16 cellular contexts compared by ENCODE assay signal in genomic region chr12:53993397-53994267, GRCh38. TPM values are rescaled to one million over a fixed set of nuclear protein-coding genes. Genes with fewer than 3 reads are reported as not detected.
DNase-seq lines count a peak whose midpoint lies in the region; ATAC-seq and TF ChIP-seq lines count a peak whose summit lies in the region.
"Had no signal": no experiment of that assay in that cellular context is flagged by ENCODE, and none has a peak within 500 bp of the region (broad histone marks: within the 10 kb centered on the region; RNA-seq: fewer than 3 reads in every experiment).

No MANE protein-coding gene starts in this region.

- H3K27ac Mint-ChIP-seq in activated B cell treated with CpG ODN at 0.5 μM for 24 hours (peak overlapping the region; percentile 20), immature natural killer cell (no peak overlapping the region)
- no peak overlapping the region for H3K27ac Mint-ChIP-seq in stimulated activated memory B cell treated with anti-CD40 and anti-IgM and Interleukin-4, amounts not matched to agents 10 μg/mL and 1 μg/mL and 100 μg/mL, for 72 hours

- peak overlapping the region; percentile 29 for H3K4me3 Mint-ChIP-seq in activated T-cell treated with anti-CD3 and anti-CD28 coated beads, Interleukin-2, amount 50 U/mL, for 4 hours
- H3K4me3 Mint-ChIP-seq in activated B cell treated with CpG ODN at 0.5 μM for 24 hours (peak overlapping the region; percentile 35), immature natural killer cell (peak overlapping the region; percentile 18 to 66 (median 50))
- H3K4me3 Mint-ChIP-seq in stimulated activated memory B cell treated with anti-CD40 and anti-IgM and Interleukin-4, amounts not matched to agents 10 μg/mL and 1 μg/mL and 100 μg/mL, for 72 hours: peak overlapping the region; percentile 63

- no peaks in the 10 kb centered on the region for H3K36me3 Mint-ChIP-seq in activated T-cell treated with anti-CD3 and anti-CD28 coated beads, Interleukin-2, amount 50 U/mL, for 4 hours (ENCODE audit: insufficient read depth)
- H3K36me3 Mint-ChIP-seq in activated B cell treated with CpG ODN at 0.5 μM for 24 hours (ENCODE audit: low read depth) (peaks cover 1% of the 10 kb centered on the region), immature natural killer cell (peaks cover 0 to 4% (median 0%) of the 10 kb centered on the region in 3 donors)
- no peaks in the 10 kb centered on the region for H3K36me3 Mint-ChIP-seq in stimulated activated memory B cell treated with anti-CD40 and anti-IgM and Interleukin-4, amounts not matched to agents 10 μg/mL and 1 μg/mL and 100 μg/mL, for 72 hours

- POLR2A ChIA-PET in activated B cell treated with CpG ODN at 0.5 μM for 24 hours (lab: Charles Lee): no interaction called here

- H3K4me1 Mint-ChIP-seq in activated T-cell treated with anti-CD3 and anti-CD28 coated beads, Interleukin-2, amount 50 U/mL, for 4 hours (ENCODE audit: low read depth): peaks cover 48% of the 10 kb centered on the region
- H3K4me1 Mint-ChIP-seq in activated B cell treated with CpG ODN at 0.5 μM for 24 hours (peaks cover 39% of the 10 kb centered on the region), immature natural killer cell (peaks cover 42 to 57% of the 10 kb centered on the region in 2 donors)
- peaks cover 57% of the 10 kb centered on the region for H3K4me1 Mint-ChIP-seq in stimulated activated memory B cell treated with anti-CD40 and anti-IgM and Interleukin-4, amounts not matched to agents 10 μg/mL and 1 μg/mL and 100 μg/mL, for 72 hours

- no peak for TF ChIP-seq CTCF in activated B cell treated with CpG ODN at 0.5 μM for 24 hours (IDR thresholded peaks at IDR 0.05)

- peaks cover 95% of the 10 kb centered on the region for H3K27me3 Mint-ChIP-seq in activated T-cell treated with anti-CD3 and anti-CD28 coated beads, Interleukin-2, amount 50 U/mL, for 4 hours (ENCODE audit: low read depth)
- H3K27me3 Mint-ChIP-seq in activated B cell treated with CpG ODN at 0.5 μM for 24 hours (peaks cover 83% of the 10 kb centered on the region), immature natural killer cell (ENCODE audit: low read depth in 3 of 3) (peaks cover 57 to 83% (median 70%) of the 10 kb centered on the region in 3 donors)
- peaks cover 100% of the 10 kb centered on the region for H3K27me3 Mint-ChIP-seq in stimulated activated memory B cell treated with anti-CD40 and anti-IgM and Interleukin-4, amounts not matched to agents 10 μg/mL and 1 μg/mL and 100 μg/mL, for 72 hours

- in situ Hi-C loops in ACHN (cut with HindIII; ENCODE audit: low pct_ligation_motif_present, low pct_unique_long_range_greater_than_20kb, low sequenced_read_pairs): no loop called here

- intact Hi-C loops in activated B cell treated with CpG ODN at 0.5 μM for 24 hours (cut with micrococcal nuclease): loop anchor here (2.0 kb wide), 1 partner anchor 19 kb away; the partner anchor contains the start of gene HOTAIR

- no peak for DNase-seq in activated T-cell treated with anti-CD3 and anti-CD28 coated beads, Interleukin-2, amount 50 U/mL, for 4 hours
- DNase-seq in activated T-cell treated with anti-CD3 and anti-CD28 coated beads for 4 hours (no peak), activated B cell treated with CpG ODN at 0.5 μM for 24 hours (no peak), immature natural killer cell (no peak), ACHN (no peak), dedifferentiated amniotic fluid mesenchymal stem cell (ENCODE audit: extremely low spot score) (no peak)
- no peak for DNase-seq in stimulated activated CD8-positive, alpha-beta memory T cell treated with anti-CD3 and anti-CD28 coated beads, Interleukin-4, amount 100 ng/mL, for 48 hours
- DNase-seq: AML-193, GF-D8, midbrain, MV-4-11, NCI-H524 treated with DMSO at 0.1 percent for 48 hours, SIG-M5, sigmoid colon had no signal

- CTCF ChIA-PET in activated B cell treated with CpG ODN at 0.5 μM for 24 hours (lab: Charles Lee): interaction anchor here (0.7 kb wide), 1 partner anchor 208 kb away, joined by 3 read pairs; no protein-coding TSS in a partner anchor

- ATAC-seq in activated T-cell treated with anti-CD3 and anti-CD28 coated beads, Interleukin-2, amount 50 U/mL, for 4 hours: no peak
- no peak for ATAC-seq in activated B cell treated with CpG ODN at 0.5 μM for 24 hours (ENCODE audit: low read depth)
- no peak for ATAC-seq in stimulated activated memory B cell treated with anti-CD40 and anti-IgM and Interleukin-4, amounts not matched to agents 10 μg/mL and 1 μg/mL and 100 μg/mL, for 72 hours
- ATAC-seq: heart left ventricle had no signal

- no peaks in the 10 kb centered on the region for H3K9me3 Mint-ChIP-seq in activated T-cell treated with anti-CD3 and anti-CD28 coated beads, Interleukin-2, amount 50 U/mL, for 4 hours
- H3K9me3 Mint-ChIP-seq in activated B cell treated with CpG ODN at 0.5 μM for 24 hours: peaks cover 2% of the 10 kb centered on the region
- peaks cover 0 to 10% (median 0%) of the 10 kb centered on the region in 6 donors for H3K9me3 Mint-ChIP-seq in immature natural killer cell
- no peaks in the 10 kb centered on the region for H3K9me3 Mint-ChIP-seq in stimulated activated memory B cell treated with anti-CD40 and anti-IgM and Interleukin-4, amounts not matched to agents 10 μg/mL and 1 μg/mL and 100 μg/mL, for 72 hours

RNA-seq across cellular contexts. Expression of gene HOXC9, which starts 6.3 kb away (rescaled TPM):
- total RNA-seq in activated T-cell treated with anti-CD3 and anti-CD28 coated beads, Interleukin-2, amount 50 U/mL, for 4 hours: not detected
- total RNA-seq in activated B cell treated with CpG ODN at 0.5 μM for 24 hours: not detected in 2 replicates
- not detected for polyA plus RNA-seq in immature natural killer cell
- total RNA-seq: heart left ventricle, sigmoid colon had no signal
- polyA plus RNA-seq: heart left ventricle had no signal

RNA-seq across cellular contexts. Expression of gene HOXC10, which starts 8.7 kb away (rescaled TPM):
- total RNA-seq in activated T-cell treated with anti-CD3 and anti-CD28 coated beads, Interleukin-2, amount 50 U/mL, for 4 hours: not detected
- not detected in 2 replicates for total RNA-seq in activated B cell treated with CpG ODN at 0.5 μM for 24 hours
- not detected for polyA plus RNA-seq in immature natural killer cell
- total RNA-seq: heart left ventricle, sigmoid colon had no signal
- polyA plus RNA-seq: heart left ventricle, sigmoid colon had no signal

RNA-seq across cellular contexts. Expression of gene HOXC8, which starts 15.2 kb away (rescaled TPM):
- not detected for total RNA-seq in activated T-cell treated with anti-CD3 and anti-CD28 coated beads, Interleukin-2, amount 50 U/mL, for 4 hours
- total RNA-seq in activated B cell treated with CpG ODN at 0.5 μM for 24 hours: not detected in 2 replicates
- not detected for polyA plus RNA-seq in immature natural killer cell
- total RNA-seq: heart left ventricle, sigmoid colon had no signal
- polyA plus RNA-seq: heart left ventricle had no signal

RNA-seq across cellular contexts. Expression of gene HOTAIR, which starts 18.9 kb away (rescaled TPM):
- total RNA-seq in activated T-cell treated with anti-CD3 and anti-CD28 coated beads, Interleukin-2, amount 50 U/mL, for 4 hours: not detected
- total RNA-seq in activated B cell treated with CpG ODN at 0.5 μM for 24 hours: not detected in 2 replicates
- not detected for polyA plus RNA-seq in immature natural killer cell
- total RNA-seq: heart left ventricle, sigmoid colon had no signal
- polyA plus RNA-seq: heart left ventricle, sigmoid colon had no signal

RNA-seq across cellular contexts. Expression of gene HOXC11, which starts 20.7 kb away (rescaled TPM):
- total RNA-seq in activated T-cell treated with anti-CD3 and anti-CD28 coated beads, Interleukin-2, amount 50 U/mL, for 4 hours: not detected
- total RNA-seq in activated B cell treated with CpG ODN at 0.5 μM for 24 hours: not detected in 2 replicates
- not detected for polyA plus RNA-seq in immature natural killer cell
- total RNA-seq: heart left ventricle, sigmoid colon had no signal
- polyA plus RNA-seq: heart left ventricle, sigmoid colon had no signal
